ENCODE assay signal across 14 cellular contexts in genomic region chr9:114290561-114290986, GRCh38. TPM values are rescaled to one million over a fixed set of nuclear protein-coding genes. Genes with fewer than 3 reads are reported as not detected.
DNase-seq lines count a peak whose midpoint lies in the region; ATAC-seq and TF ChIP-seq lines count a peak whose summit lies in the region.
"Had no signal": no experiment of that assay in that cellular context is flagged by ENCODE, and none has a peak within 500 bp of the region (broad histone marks: within the 10 kb centered on the region; RNA-seq: fewer than 3 reads in every experiment).

No MANE protein-coding gene starts in this region.

- DNase-seq in IMR-90 = no peak
- DNase-seq in WTC11 (ENCODE audit: low spot score) = no peak
- peak; percentile 65 for DNase-seq in islet precursor cell
- DNase-seq in progenitor cell of endocrine pancreas (ENCODE audit: low spot score, unreplicated experiment) = no peak
- no peak for DNase-seq in NCI-H2107 (lab: John Stamatoyannopoulos, UW)
- DNase-seq in CD4-positive, alpha-beta memory T cell = no peak
- no peak for DNase-seq in activated effector memory CD4-positive, alpha-beta T cell treated with anti-CD3 and anti-CD28 coated beads, Interleukin-2, amount 50 U/mL, for 16 hours

- H2BK5ac ChIP-seq in IMR-90 (ENCODE audit: low read depth, low read length, poor library complexity, severe bottlenecking) = no peak overlapping the region

- TF ChIP-seq CTCF in IMR-90 (conservative IDR thresholded peaks at IDR 0.05; ENCODE audit: low read depth, low read length) (no peak), WTC11 (IDR thresholded peaks at IDR 0.05) (no peak), progenitor cell of endocrine pancreas (IDR thresholded peaks at IDR 0.05; ENCODE audit: unreplicated experiment) (no peak)

- H3K9me1 ChIP-seq in IMR-90 (ENCODE audit: insufficient read depth, low read length) = peaks cover 14% of the 10 kb centered on the region

- TF ChIP-seq RAD21 in IMR-90 (IDR thresholded peaks at IDR 0.05; ENCODE audit: low read length) = no peak

- H2BK20ac ChIP-seq in IMR-90 (ENCODE audit: low read depth, low read length) = peak overlapping the region; percentile 62

- H3K79me1 ChIP-seq in IMR-90 (ENCODE audit: low read depth in 1 of 2, low read length in 2 of 2) = peaks cover 0 to 12% of the 10 kb centered on the region in 2 experiments; a peak in 1 of 4 replicates

- peak overlapping the region; percentile 82; the same call in 1 of the 3 replicates for H2BK15ac ChIP-seq in IMR-90 (ENCODE audit: low read depth, low read length)

- ATAC-seq in IMR-90 (ENCODE audit: low read depth) = peak; percentile 9
- peak; percentile 7; the same call in 1 of the 2 replicates for ATAC-seq in WTC11

- no peak overlapping the region for H3K9ac ChIP-seq in IMR-90 (ENCODE audit: low read depth, low read length)

- no peak overlapping the region for H3K4me3 ChIP-seq in IMR-90 (ENCODE audit: insufficient read depth, low read depth, low read length)
- no peak overlapping the region for H3K4me3 ChIP-seq in CD4-positive, alpha-beta memory T cell (ENCODE audit: low read length in 2 of 2)
- H3K4me3 ChIP-seq: ascending aorta, Peyer's patch had no signal

- peak overlapping the region; percentile 81 for H2AFZ ChIP-seq in IMR-90 (replicated peaks; ENCODE audit: low read length, poor library complexity)

- H2AK9ac ChIP-seq in IMR-90 (replicated peaks; ENCODE audit: low read depth, low read length, poor library complexity) = peak overlapping the region; percentile 76

- peak overlapping the region; percentile 81 for H4K91ac ChIP-seq in IMR-90 (ENCODE audit: insufficient read depth, low read depth, low read length)

- peak overlapping the region; percentile 97 for H2AK5ac ChIP-seq in IMR-90 (ENCODE audit: low read depth, low read length)

- TF ChIP-seq POLR2A in IMR-90 (IDR thresholded peaks at IDR 0.05; ENCODE audit: low read depth, low read length) = no peak

- H3K9me3 Mint-ChIP-seq in WTC11 (peaks cover 19% of the 10 kb centered on the region), progenitor cell of endocrine pancreas (ENCODE audit: low read depth) (peaks cover 15% of the 10 kb centered on the region)
- peaks cover 0 to 18% (median 10%) of the 10 kb centered on the region in 8 donors for H3K9me3 Mint-ChIP-seq in CD4-positive, alpha-beta memory T cell

- H3K27ac Mint-ChIP-seq in WTC11 (peak overlapping the region; percentile 57; the same call in 1 of the 2 replicates), progenitor cell of endocrine pancreas (peak overlapping the region; percentile 85)
- H3K27ac Mint-ChIP-seq in CD4-positive, alpha-beta memory T cell = peak overlapping the region in 2 of 7 donors; percentile 49 to 57
- H3K27ac Mint-ChIP-seq: activated T-helper 1 cell treated with anti-CD3 and anti-CD28 coated beads, Interleukin-12 subunit alpha, Interleukin-12 subunit beta, Interleukin-2, Interleukin-4 antibody, amounts not matched to agents 30 ng/mL and 10 ng/mL and 1 ng/mL, durations not matched to agents 14 hours and 24 hours and 36 hours; CD14-positive monocyte had no signal

- H3K27me3 Mint-ChIP-seq in WTC11 (ENCODE audit: low read depth) (no peaks in the 10 kb centered on the region), progenitor cell of endocrine pancreas (no peaks in the 10 kb centered on the region)
- H3K27me3 Mint-ChIP-seq in CD4-positive, alpha-beta memory T cell = peaks cover 3 to 7% of the 10 kb centered on the region in 2 donors

- in situ Hi-C loops in IMR-90 (cut with MboI; ENCODE audit: low sequenced_read_pairs) = loop anchor here (5.0 kb wide), 1 partner anchor 178 kb away; no protein-coding TSS in a partner anchor

- peaks cover 10% of the 10 kb centered on the region for H3K36me3 ChIP-seq in IMR-90 (ENCODE audit: control insufficient read depth, insufficient read depth, low read length)
- H3K36me3 ChIP-seq in CD4-positive, alpha-beta memory T cell (ENCODE audit: insufficient read depth, low read length) = no peaks in the 10 kb centered on the region
- H3K36me3 ChIP-seq: neutrophil, Peyer's patch had no signal

- no peak overlapping the region for H3K4me3 Mint-ChIP-seq in WTC11
- no peak overlapping the region for H3K4me3 Mint-ChIP-seq in progenitor cell of endocrine pancreas (ENCODE audit: low read depth)
- H3K4me3 Mint-ChIP-seq in CD4-positive, alpha-beta memory T cell = no peak overlapping the region
- H3K4me3 Mint-ChIP-seq: activated T-helper 1 cell treated with anti-CD3 and anti-CD28 coated beads, Interleukin-12 subunit alpha, Interleukin-12 subunit beta, Interleukin-2, Interleukin-4 antibody, amounts not matched to agents 30 ng/mL and 10 ng/mL and 1 ng/mL, durations not matched to agents 14 hours and 24 hours and 36 hours had no signal

- H3K14ac ChIP-seq in IMR-90 (replicated peaks; ENCODE audit: low read depth, low read length) = no peak overlapping the region; the same call in 1 of the 2 replicates

- no peak overlapping the region for H3K56ac ChIP-seq in IMR-90 (ENCODE audit: extremely low read depth, insufficient read depth, low read length)

- no peaks in the 10 kb centered on the region for H3K9me3 ChIP-seq in IMR-90 (ENCODE audit: control insufficient read depth, insufficient read depth, low read length)
- no peaks in the 10 kb centered on the region for H3K9me3 ChIP-seq in CD4-positive, alpha-beta memory T cell (ENCODE audit: control insufficient read depth in 1 of 2, low read length in 2 of 2)

- intact Hi-C loops in IMR-90 (cut with micrococcal nuclease) = loop anchor here (10.0 kb wide), 1 partner anchor 606 kb away; no protein-coding TSS in a partner anchor
- intact Hi-C loops in CD4-positive, alpha-beta memory T cell (cut with micrococcal nuclease) = no loop called here

- POLR2A ChIA-PET in IMR-90 (lab: Charles Lee; ENCODE audit: unreplicated experiment) (no interaction called here), WTC11 (lab: Charles Lee) (no interaction called here)
- POLR2A ChIA-PET in CD4-positive, alpha-beta memory T cell (lab: Charles Lee; ENCODE audit: partially characterized antibody) = no interaction called here

- H4K20me1 ChIP-seq in IMR-90 (ENCODE audit: insufficient read depth, low read length) = no peaks in the 10 kb centered on the region

- no peak overlapping the region for H4K5ac ChIP-seq in IMR-90 (ENCODE audit: low read depth, low read length)

- peak overlapping the region; percentile 70 for H2BK120ac ChIP-seq in IMR-90 (ENCODE audit: low read depth, low read length)

- dilution Hi-C loops in IMR-90 (cut with HindIII; ENCODE audit: low sequenced_read_pairs, unreplicated experiment) = no loop called here

- no peak overlapping the region for H3K18ac ChIP-seq in IMR-90 (ENCODE audit: low read depth, low read length)

- BruUV-seq in IMR-90 (replicated peaks; lab: Mats Ljungman, UMichigan) = no TSS peak

- H3K27me3 ChIP-seq in IMR-90 (ENCODE audit: control insufficient read depth, insufficient read depth, low read length) = no peaks in the 10 kb centered on the region
- no peaks in the 10 kb centered on the region for H3K27me3 ChIP-seq in CD4-positive, alpha-beta memory T cell (ENCODE audit: insufficient read depth, low read length)
- H3K27me3 ChIP-seq: ascending aorta, Peyer's patch had no signal

- no peak overlapping the region for H3K4me2 ChIP-seq in IMR-90 (ENCODE audit: low read depth, low read length)

- 100% methylated on average over 2 of the region's 7 CpGs; no CpG with 5 or more reads in 1 of the 2 experiments for WGBS in IMR-90 (ENCODE audit: extremely low coverage in 2 of 2, insufficient read length in 1 of 2), 2 experiments

- no peak overlapping the region; a peak in 1 of 4 replicates for H4K8ac ChIP-seq in IMR-90 (ENCODE audit: low read depth in 2 of 2, low read length in 2 of 2)

- peaks cover 14% of the 10 kb centered on the region for H3K4me1 ChIP-seq in IMR-90 (ENCODE audit: control insufficient read depth, insufficient read depth, low read length)
- no peaks in the 10 kb centered on the region for H3K4me1 ChIP-seq in CD4-positive, alpha-beta memory T cell (ENCODE audit: insufficient read depth, low read length)
- H3K4me1 ChIP-seq: ascending aorta, Peyer's patch had no signal

- H3K36me3 Mint-ChIP-seq in WTC11 (peaks cover 38% of the 10 kb centered on the region), progenitor cell of endocrine pancreas (ENCODE audit: insufficient read depth) (peaks cover 41% of the 10 kb centered on the region)
- H3K36me3 Mint-ChIP-seq in CD4-positive, alpha-beta memory T cell = peaks cover 0 to 2% of the 10 kb centered on the region in 2 donors
- H3K36me3 Mint-ChIP-seq: CD14-positive monocyte had no signal

- CTCF ChIA-PET in IMR-90 (lab: Yijun Ruan, JAX) = interaction anchor here (0.8 to 2.4 kb wide), 13 partner anchors 11 to 207 kb away, joined by 3 to 16 read pairs (median 5); partner anchors contain the start of gene COL27A1
- CTCF ChIA-PET in WTC11 (lab: Charles Lee) = interaction anchor here (0.5 to 9.0 kb wide), 74 partner anchors 9 to 1928 kb away, joined by 3 to 232 read pairs (median 5); partner anchors contain the start of genes AMBP, ATP6V1G1, COL27A1 and KIF12
- CTCF ChIA-PET in CD4-positive, alpha-beta memory T cell (lab: Charles Lee; ENCODE audit: partially characterized antibody) = interaction anchor here (0.5 to 5.2 kb wide), 19 partner anchors 9 to 1031 kb away, joined by 3 to 47 read pairs (median 4); partner anchors contain the start of gene COL27A1

- peak overlapping the region; percentile 79 for H3K4ac ChIP-seq in IMR-90 (ENCODE audit: low read depth, low read length)

- no peak overlapping the region for H3K27ac ChIP-seq in IMR-90 (ENCODE audit: insufficient read depth, low read length)
- H3K27ac ChIP-seq in CD4-positive, alpha-beta memory T cell (ENCODE audit: low read depth, low read length) = no peak overlapping the region
- H3K27ac ChIP-seq: ascending aorta, neutrophil, Peyer's patch had no signal

- H3K23ac ChIP-seq in IMR-90 (ENCODE audit: low read depth, low read length) = no peak overlapping the region

- H3K4me1 Mint-ChIP-seq in WTC11 (peaks cover 7% of the 10 kb centered on the region), progenitor cell of endocrine pancreas (ENCODE audit: low read depth) (peaks cover 1% of the 10 kb centered on the region)
- peaks cover 2 to 6% (median 5%) of the 10 kb centered on the region in 4 donors for H3K4me1 Mint-ChIP-seq in CD4-positive, alpha-beta memory T cell
- H3K4me1 Mint-ChIP-seq: CD14-positive monocyte had no signal

RNA-seq across cellular contexts. Expression of gene ORM1, which starts 32.3 kb away (rescaled TPM):
- total RNA-seq in IMR-90 (2012; rRNA removed) (0.18 TPM in 1 of 2 replicates, not detected in the other), WTC11 (2021) (3.9 to 7.2 TPM (median 5.4 TPM) in 3 replicates), progenitor cell of endocrine pancreas (9.3 and 10.8 TPM in 2 replicates)
- polyA plus RNA-seq in IMR-90 (2012; rRNA removed) = 0.30 TPM in 1 of 2 replicates, not detected in the other
- 0.11 and 0.26 TPM in 2 replicates for polyA plus RNA-seq in IMR-90 (2012; cell fraction: cytosol; rRNA removed)
- 0.11 TPM in 1 of 2 replicates, not detected in the other for polyA plus RNA-seq in IMR-90 (2012; cell fraction: nucleus; rRNA removed; ENCODE audit: low replicate concordance)
- total RNA-seq in CD4-positive, alpha-beta memory T cell = not detected
- polyA plus RNA-seq in CD4-positive, alpha-beta memory T cell = not detected
- total RNA-seq: activated T-helper 1 cell treated with anti-CD3 and anti-CD28 coated beads, Interleukin-12 subunit alpha, Interleukin-12 subunit beta, Interleukin-2, Interleukin-4 antibody, amounts not matched to agents 30 ng/mL and 10 ng/mL and 1 ng/mL, durations not matched to agents 14 hours and 24 hours and 36 hours; MCF 10A; Peyer's patch; T-helper 1 cell treated with Interleukin-12 subunit alpha and Interleukin-12 subunit beta and Interleukin-4 antibody, amounts not matched to agents 30 ng/mL and 1 ng/mL, for 36 hours had no signal

RNA-seq across cellular contexts. Expression of gene ORM2, which starts 39.1 kb away (rescaled TPM):
- not detected in 2 replicates for total RNA-seq in IMR-90 (2012; rRNA removed)
- polyA plus RNA-seq in IMR-90 (2012; rRNA removed) = not detected in 2 replicates
- polyA plus RNA-seq in IMR-90 (2012; cell fraction: cytosol; rRNA removed) = not detected in 2 replicates
- not detected in 2 replicates for polyA plus RNA-seq in IMR-90 (2012; cell fraction: nucleus; rRNA removed; ENCODE audit: low replicate concordance)
- 0.73 to 1.6 TPM (median 1.0 TPM) in 3 replicates for total RNA-seq in WTC11 (2021)
- 3.2 and 5.4 TPM in 2 replicates for total RNA-seq in progenitor cell of endocrine pancreas
- not detected for total RNA-seq in CD4-positive, alpha-beta memory T cell
- polyA plus RNA-seq in CD4-positive, alpha-beta memory T cell = not detected
- total RNA-seq: activated T-helper 1 cell treated with anti-CD3 and anti-CD28 coated beads, Interleukin-12 subunit alpha, Interleukin-12 subunit beta, Interleukin-2, Interleukin-4 antibody, amounts not matched to agents 30 ng/mL and 10 ng/mL and 1 ng/mL, durations not matched to agents 14 hours and 24 hours and 36 hours; MCF 10A; Peyer's patch; T-helper 1 cell treated with Interleukin-12 subunit alpha and Interleukin-12 subunit beta and Interleukin-4 antibody, amounts not matched to agents 30 ng/mL and 1 ng/mL, for 36 hours had no signal
